19 cellular contexts compared by ENCODE assay signal in genomic region chr5:10409504-10409903, GRCh38. TPM values are rescaled to one million over a fixed set of nuclear protein-coding genes. Genes with fewer than 3 reads are reported as not detected.
A peak's percentile ranks its signal among the peaks of the same experiment; 100 is the strongest.
DNase-seq lines count a peak whose midpoint lies in the region; ATAC-seq, FAIRE-seq and TF ChIP-seq lines count a peak whose summit lies in the region.
"Had no signal": no experiment of that assay in that cellular context is flagged by ENCODE, and none has a peak within 500 bp of the region (broad histone marks: within the 10 kb centered on the region; RNA-seq: fewer than 3 reads in every experiment).

No MANE protein-coding gene starts in this region.

- peak overlapping the region; percentile 22 for H3K27ac Mint-ChIP-seq in stimulated activated naive CD8-positive, alpha-beta T cell treated with anti-CD3 and anti-CD28 coated beads, Interleukin-15, Interleukin-2, amounts not matched to agents 100 ng/mL and 50 ng/mL, for 24 hours
- H3K27ac Mint-ChIP-seq in stimulated activated naive CD8-positive, alpha-beta T cell treated with anti-CD3 and anti-CD28 coated beads, Interleukin-15, amount 100 ng/mL, for 72 hours, result peak overlapping the region in 1 of 2 donors; percentile 3

- TF ChIP-seq EP300 in K562 (IDR thresholded peaks at IDR 0.05; ENCODE audit: low read length), result no peak

- TF ChIP-seq CTCF in K562 (IDR thresholded peaks at IDR 0.05 in 2 of 3, conservative IDR thresholded peaks at IDR 0.05 in 1 of 3; ENCODE audit: insufficient read depth in 2 of 3, low read depth in 1 of 3, low read length in 3 of 3), result no peak

- no peaks in the 10 kb centered on the region for H3K9me3 Mint-ChIP-seq in stimulated activated naive CD8-positive, alpha-beta T cell treated with anti-CD3 and anti-CD28 coated beads, Interleukin-15, Interleukin-2, amounts not matched to agents 100 ng/mL and 50 ng/mL, for 24 hours
- H3K9me3 Mint-ChIP-seq in stimulated activated naive CD8-positive, alpha-beta T cell treated with anti-CD3 and anti-CD28 coated beads, Interleukin-15, amount 100 ng/mL, for 72 hours, result no peaks in the 10 kb centered on the region

- no peak for ATAC-seq in stimulated activated naive CD8-positive, alpha-beta T cell treated with anti-CD3 and anti-CD28 coated beads, Interleukin-15, amount 100 ng/mL, for 72 hours
- ATAC-seq in K562 (no peak), HG02938 (IDR thresholded peaks at IDR 0.05; ENCODE audit: unreplicated experiment) (no peak)
- ATAC-seq: lower lobe of right lung, Panc1, pancreas had no signal

- POLR2A ChIA-PET in K562 (lab: Yijun Ruan, JAX), result interaction anchor here (1.1 to 2.1 kb wide), 3 partner anchors 10 to 14 kb away, joined by 3 to 5 read pairs (median 4); no protein-coding TSS in a partner anchor

- no peak for DNase-seq in stimulated activated naive CD8-positive, alpha-beta T cell treated with anti-CD3 and anti-CD28 coated beads, Interleukin-15, amount 100 ng/mL, for 72 hours
- DNase-seq in NOMO-1 treated with dmso at 0.1 percent for 144 hours (lab: John Stamatoyannopoulos, UW; ENCODE audit: unreplicated experiment) (peak; percentile 21), K562 (ENCODE audit: extremely low read depth in 1 of 4, low spot score in 3 of 4) (no peak), NCI-H524 (lab: John Stamatoyannopoulos, UW) (no peak)
- no peak for DNase-seq in stimulated activated CD8-positive, alpha-beta memory T cell treated with anti-CD3 and anti-CD28 coated beads, Interleukin-4, amount 100 ng/mL, for 48 hours
- DNase-seq: activated effector memory CD4-positive, alpha-beta T cell treated with anti-CD3 and anti-CD28 coated beads, Interleukin-2, amount 50 U/mL, for 16 hours; Calu3; lower lobe of right lung; NCI-H1436; NCI-H2171 treated with DMSO at 0.1 percent for 48 hours; NCI-H774; pancreas; sigmoid colon had no signal

- H3K27me3 Mint-ChIP-seq in stimulated activated naive CD8-positive, alpha-beta T cell treated with anti-CD3 and anti-CD28 coated beads, Interleukin-15, Interleukin-2, amounts not matched to agents 100 ng/mL and 50 ng/mL, for 24 hours, result no peaks in the 10 kb centered on the region
- no peaks in the 10 kb centered on the region for H3K27me3 Mint-ChIP-seq in stimulated activated naive CD8-positive, alpha-beta T cell treated with anti-CD3 and anti-CD28 coated beads, Interleukin-15, amount 100 ng/mL, for 72 hours

- TF ChIP-seq POLR2A in K562 (conservative IDR thresholded peaks at IDR 0.05), result 0 out of 2 replicates have a peak, but pooled peaks have one; percentile 32

- H3K79me2 ChIP-seq in K562 (ENCODE audit: control insufficient read depth, insufficient read depth, low read length), result no peaks in the 10 kb centered on the region

- no peaks in the 10 kb centered on the region for H3K4me1 ChIP-seq in K562 (replicated peaks in 1 of 2; ENCODE audit: control insufficient read depth in 2 of 2, insufficient read depth in 2 of 2, low read length in 2 of 2)
- H3K4me1 ChIP-seq: lower lobe of right lung, pancreas, sigmoid colon had no signal

- peaks cover 98% of the 10 kb centered on the region for H3K36me3 ChIP-seq in K562 (ENCODE audit: control insufficient read depth, insufficient read depth, low read length)

- H3K9me1 ChIP-seq in K562 (ENCODE audit: control insufficient read depth, insufficient read depth, low read length), result no peaks in the 10 kb centered on the region

- no peak overlapping the region for H3K9ac ChIP-seq in K562 (ENCODE audit: insufficient read depth in 1 of 2, low read depth in 2 of 2, low read length in 2 of 2)
- H3K9ac ChIP-seq: KMS-11 had no signal

- no peak for FAIRE-seq in K562 (lab: Jason Lieb, UNC)
- FAIRE-seq: islet of Langerhans, pancreas had no signal

- H3K4me3 ChIP-seq in K562, result no peak overlapping the region
- H3K4me3 ChIP-seq: coronary artery, lower lobe of right lung, pancreas, sigmoid colon had no signal

- no peak overlapping the region for H3K4me2 ChIP-seq in K562 (ENCODE audit: insufficient read depth, low read length)
- H3K4me2 ChIP-seq: KMS-11 had no signal

- intact Hi-C loops in K562 (cut with micrococcal nuclease), result no loop called here

- H4K20me1 ChIP-seq in K562 (replicated peaks; ENCODE audit: control insufficient read depth, insufficient read depth, low read length), result no peaks in the 10 kb centered on the region

- 73% methylated on average over 1 of the region's 1 CpG for WGBS in K562 (ENCODE audit: insufficient coverage, low coverage, missing lambda C conversion rate)

- BruUV-seq in K562 (replicated peaks; lab: Mats Ljungman, UMichigan), result no TSS peak

- no peaks in the 10 kb centered on the region for H3K27me3 ChIP-seq in K562 (ENCODE audit: control insufficient read depth in 2 of 2, insufficient read depth in 2 of 2, low read length in 2 of 2)
- H3K27me3 ChIP-seq: pancreas, sigmoid colon had no signal

- H3K36me3 Mint-ChIP-seq in stimulated activated naive CD8-positive, alpha-beta T cell treated with anti-CD3 and anti-CD28 coated beads, Interleukin-15, Interleukin-2, amounts not matched to agents 100 ng/mL and 50 ng/mL, for 24 hours (ENCODE audit: low read depth), result peaks cover 74% of the 10 kb centered on the region

- H3K4me1 Mint-ChIP-seq in stimulated activated naive CD8-positive, alpha-beta T cell treated with anti-CD3 and anti-CD28 coated beads, Interleukin-15, Interleukin-2, amounts not matched to agents 100 ng/mL and 50 ng/mL, for 24 hours (ENCODE audit: low read depth), result peaks cover 11% of the 10 kb centered on the region
- no peaks in the 10 kb centered on the region for H3K4me1 Mint-ChIP-seq in stimulated activated naive CD8-positive, alpha-beta T cell treated with anti-CD3 and anti-CD28 coated beads, Interleukin-15, amount 100 ng/mL, for 72 hours

- H3K9me3 ChIP-seq in K562 (replicated peaks; ENCODE audit: control insufficient read depth, insufficient read depth, low read depth, low read length), result no peaks in the 10 kb centered on the region
- H3K9me3 ChIP-seq: lower lobe of right lung, pancreas, sigmoid colon had no signal

- no peak overlapping the region for H3K27ac ChIP-seq in K562 (ENCODE audit: extremely low read depth, low read depth, low read length)
- H3K27ac ChIP-seq: coronary artery, KMS-11, lower lobe of right lung, pancreas, sigmoid colon had no signal

- in situ Hi-C loops in K562 (cut with MboI), result no loop called here

- no peak for TF ChIP-seq RAD21 in K562 (CRISPR knock-in tag; conservative IDR thresholded peaks at IDR 0.05 in 1 of 2, IDR thresholded peaks at IDR 0.05 in 1 of 2)

- CTCF ChIA-PET in K562 (lab: Yijun Ruan, JAX; ENCODE audit: low intra/inter-chr PET ratio), result no interaction called here

- H2AFZ ChIP-seq in K562 (ENCODE audit: low read depth, low read length), result no peak overlapping the region

- no peak overlapping the region for H3K4me3 Mint-ChIP-seq in stimulated activated naive CD8-positive, alpha-beta T cell treated with anti-CD3 and anti-CD28 coated beads, Interleukin-15, Interleukin-2, amounts not matched to agents 100 ng/mL and 50 ng/mL, for 24 hours
- no peak overlapping the region for H3K4me3 Mint-ChIP-seq in stimulated activated naive CD8-positive, alpha-beta T cell treated with anti-CD3 and anti-CD28 coated beads, Interleukin-15, amount 100 ng/mL, for 72 hours

TF ChIP-seq in K562, 482 proteins besides CTCF, POLR2A, EP300 and RAD21:
- TF ChIP-seq DACH1 (IDR thresholded peaks at IDR 0.05; ENCODE audit: partially characterized antibody), result no peak
- TF ChIP-seq SPI1 (IDR thresholded peaks at IDR 0.05; ENCODE audit: borderline replicate concordance, low read depth, low read length), result peak; percentile 30; the same call in 1 of the 2 replicates

RNA-seq across cellular contexts. Expression of gene ROPN1L, which starts 32.2 kb away (rescaled TPM):
- 0.92 and 1.7 TPM in 2 replicates for total RNA-seq in K562 (2011; cell fraction: chromatin; rRNA removed; ENCODE audit: low replicate concordance)
- total RNA-seq in K562 (2011; cell fraction: nucleolus; rRNA removed), result 1.4 and 2.0 TPM in 2 replicates
- 1.3 and 1.9 TPM in 2 replicates for total RNA-seq in K562 (2011; cell fraction: nucleoplasm; rRNA removed)
- total RNA-seq in K562 (2014; rRNA removed), result 0.73 TPM in 1 of 2 replicates, not detected in the other
- total RNA-seq in K562 (2014; rRNA removed; fragmentation: Illumina TruSeq; extraction: Trizol), result 0.19 TPM in 1 of 2 replicates, not detected in the other
- 0.23 TPM in 1 of 2 replicates, not detected in the other for total RNA-seq in K562 (2015; rRNA removed; fragmentation: Illumina TruSeq; extraction: Trizol)
- 0.31 and 0.36 TPM in 2 replicates for total RNA-seq in K562 (2021)
- 0.32 and 0.85 TPM in 2 replicates for polyA plus RNA-seq in K562 (2011; rRNA removed)
- 0.41 and 1.2 TPM in 2 replicates for polyA plus RNA-seq in K562 (2011; cell fraction: cytosol; rRNA removed)
- polyA plus RNA-seq in K562 (2011; cell fraction: nucleus; rRNA removed), result 0.55 and 1.6 TPM in 2 replicates
- polyA plus RNA-seq in K562 (2012), result 0.40 and 2.4 TPM in 2 replicates
- 0.21 and 0.30 TPM in 2 replicates for polyA plus RNA-seq in K562 (2014; fragmentation: Illumina TruSeq; extraction: Trizol)
- polyA plus RNA-seq in K562 (2014; fragmentation: Nextera tagmentation; extraction: Ambion mirVana), result under 1 TPM; 0.04 to 0.13 TPM
- polyA plus RNA-seq in K562 (2014; rRNA removed), result 0.28 and 0.84 TPM in 2 replicates
- 0.35 TPM in 1 of 2 replicates, not detected in the other for polyA minus RNA-seq in K562 (2011; rRNA and poly(A)+ RNA removed)
- polyA minus RNA-seq in K562 (2011; cell fraction: cytosol; rRNA and poly(A)+ RNA removed), result 0.86 TPM in 1 of 2 replicates, not detected in the other
- polyA minus RNA-seq in K562 (2011; cell fraction: nucleus; rRNA and poly(A)+ RNA removed), result 0.89 and 1.5 TPM in 2 replicates

RNA-seq across cellular contexts. Expression of gene MARCHF6, which starts 56.0 kb away (rescaled TPM):
- 561 and 734 TPM in 2 replicates for total RNA-seq in K562 (2011; cell fraction: chromatin; rRNA removed; ENCODE audit: low replicate concordance)
- total RNA-seq in K562 (2011; cell fraction: nucleolus; rRNA removed), result 300 and 404 TPM in 2 replicates
- total RNA-seq in K562 (2011; cell fraction: nucleoplasm; rRNA removed), result 460 and 488 TPM in 2 replicates
- total RNA-seq in K562 (2014; rRNA removed), result 68.1 and 82.1 TPM in 2 replicates
- total RNA-seq in K562 (2014; rRNA removed; fragmentation: Illumina TruSeq; extraction: Trizol), result 110 and 145 TPM in 2 replicates
- total RNA-seq in K562 (2015; rRNA removed; fragmentation: Illumina TruSeq; extraction: Trizol), result 73.8 and 74.1 TPM in 2 replicates
- 173 and 197 TPM in 2 replicates for total RNA-seq in K562 (2021)
- polyA plus RNA-seq in K562 (2011; rRNA removed), result 363 and 456 TPM in 2 replicates
- 108 and 266 TPM in 2 replicates for polyA plus RNA-seq in K562 (2011; cell fraction: cytosol; rRNA removed)
- 690 and 1,115 TPM in 2 replicates for polyA plus RNA-seq in K562 (2011; cell fraction: nucleus; rRNA removed)
- 113 TPM in 2 replicates for polyA plus RNA-seq in K562 (2012)
- 97.2 and 107 TPM in 2 replicates for polyA plus RNA-seq in K562 (2014; fragmentation: Illumina TruSeq; extraction: Trizol)
- 100 to 1,000 TPM; 170 to 176 TPM for polyA plus RNA-seq in K562 (2014; fragmentation: Nextera tagmentation; extraction: Ambion mirVana)
- 113 and 116 TPM in 2 replicates for polyA plus RNA-seq in K562 (2014; rRNA removed)
- polyA minus RNA-seq in K562 (2011; rRNA and poly(A)+ RNA removed), result 714 and 809 TPM in 2 replicates
- 187 and 222 TPM in 2 replicates for polyA minus RNA-seq in K562 (2011; cell fraction: cytosol; rRNA and poly(A)+ RNA removed)
- polyA minus RNA-seq in K562 (2011; cell fraction: nucleus; rRNA and poly(A)+ RNA removed), result 218 and 284 TPM in 2 replicates
